In genomic region chr9:17135578-17135904, GRCh38 we compare ENCODE assay signal across 8 cellular contexts. TPM values are rescaled to one million over a fixed set of nuclear protein-coding genes. Genes with fewer than 3 reads are reported as not detected.
A peak's percentile ranks its signal among the peaks of the same experiment; 100 is the strongest.
DNase-seq lines count a peak whose midpoint lies in the region; ATAC-seq lines count a peak whose summit lies in the region.

No MANE protein-coding gene starts in this region.

- H3K27ac Mint-ChIP-seq in activated naive CD8-positive, alpha-beta T cell treated with anti-CD3 and anti-CD28 coated beads for 36 hours, result no peak overlapping the region
- peak overlapping the region; percentile 25 for H3K27ac Mint-ChIP-seq in stimulated activated naive B cell treated with anti-CD40 and anti-IgM and Interleukin-4, amounts not matched to agents 10 μg/mL and 1 μg/mL and 100 μg/mL, for 72 hours

- no peaks in the 10 kb centered on the region for H3K27me3 ChIP-seq in layer of hippocampus (ENCODE audit: control insufficient read depth, insufficient read depth, low read length)

- peaks cover 8% of the 10 kb centered on the region for H3K4me1 Mint-ChIP-seq in activated naive CD8-positive, alpha-beta T cell treated with anti-CD3 and anti-CD28 coated beads for 36 hours
- peaks cover 6 to 17% of the 10 kb centered on the region in 2 donors for H3K4me1 Mint-ChIP-seq in stimulated activated naive B cell treated with anti-CD40 and anti-IgM and Interleukin-4, amounts not matched to agents 10 μg/mL and 1 μg/mL and 100 μg/mL, for 72 hours

- H3K27ac ChIP-seq in layer of hippocampus (ENCODE audit: low read depth, low read length), result peak overlapping the region; percentile 9

- H3K36me3 Mint-ChIP-seq in activated naive CD8-positive, alpha-beta T cell treated with anti-CD3 and anti-CD28 coated beads for 36 hours, result peaks cover 4% of the 10 kb centered on the region
- peaks cover 0 to 8% of the 10 kb centered on the region in 2 donors for H3K36me3 Mint-ChIP-seq in stimulated activated naive B cell treated with anti-CD40 and anti-IgM and Interleukin-4, amounts not matched to agents 10 μg/mL and 1 μg/mL and 100 μg/mL, for 72 hours

- DNase-seq in activated naive CD8-positive, alpha-beta T cell treated with anti-CD3 and anti-CD28 coated beads for 36 hours, result peak; percentile 1
- DNase-seq in stimulated activated naive B cell treated with anti-CD40 and anti-IgM and Interleukin-4, amounts not matched to agents 10 μg/mL and 1 μg/mL and 100 μg/mL, for 72 hours, result peak; percentile 6
- DNase-seq in activated effector memory CD4-positive, alpha-beta T cell treated with Interleukin-2 at 50 U/mL for 16 hours, result no peak
- no peak for DNase-seq in NCI-H510A treated with DMSO at 0.1 percent for 48 hours (lab: John Stamatoyannopoulos, UW)

- H3K9me3 Mint-ChIP-seq in activated naive CD8-positive, alpha-beta T cell treated with anti-CD3 and anti-CD28 coated beads for 36 hours, result peaks cover 2% of the 10 kb centered on the region
- H3K9me3 Mint-ChIP-seq in stimulated activated naive B cell treated with anti-CD40 and anti-IgM and Interleukin-4, amounts not matched to agents 10 μg/mL and 1 μg/mL and 100 μg/mL, for 72 hours, result no peaks in the 10 kb centered on the region

- peak; percentile 55 for ATAC-seq in GM18907 (IDR thresholded peaks at IDR 0.05; ENCODE audit: unreplicated experiment)
- ATAC-seq in HG03196 (IDR thresholded peaks at IDR 0.05; ENCODE audit: unreplicated experiment), result peak; percentile 44
- peak in 1 of 2 donors; percentile 31 for ATAC-seq in stimulated activated naive B cell treated with anti-CD40 and anti-IgM and Interleukin-4, amounts not matched to agents 10 μg/mL and 1 μg/mL and 100 μg/mL, for 72 hours (replicated peaks)
- no peak for ATAC-seq in GM18502 (IDR thresholded peaks at IDR 0.05; ENCODE audit: poor library complexity, unreplicated experiment)

- peaks cover 60% of the 10 kb centered on the region for H3K27me3 Mint-ChIP-seq in activated naive CD8-positive, alpha-beta T cell treated with anti-CD3 and anti-CD28 coated beads for 36 hours
- H3K27me3 Mint-ChIP-seq in stimulated activated naive B cell treated with anti-CD40 and anti-IgM and Interleukin-4, amounts not matched to agents 10 μg/mL and 1 μg/mL and 100 μg/mL, for 72 hours, result peaks cover 14 to 23% of the 10 kb centered on the region in 2 donors

- H3K4me3 Mint-ChIP-seq in activated naive CD8-positive, alpha-beta T cell treated with anti-CD3 and anti-CD28 coated beads for 36 hours, result peak overlapping the region; percentile 55
- peak overlapping the region; percentile 78 to 90 for H3K4me3 Mint-ChIP-seq in stimulated activated naive B cell treated with anti-CD40 and anti-IgM and Interleukin-4, amounts not matched to agents 10 μg/mL and 1 μg/mL and 100 μg/mL, for 72 hours

RNA-seq across cellular contexts. Expression of gene CNTLN, which starts 0.7 kb away (rescaled TPM):
- under 1 TPM; 0.60 to 0.68 TPM for total RNA-seq in activated naive CD8-positive, alpha-beta T cell treated with anti-CD3 and anti-CD28 coated beads for 36 hours

Comparison
In these comparisons a context has a peak if more than half of its experiments do, and no peak if none do; other contexts are left out.
1. DNase-seq: peak in activated naive CD8-positive, alpha-beta T cell treated with anti-CD3 and anti-CD28 coated beads for 36 hours (single experiment) and stimulated activated naive B cell treated with anti-CD40 and anti-IgM and Interleukin-4, amounts not matched to agents 10 μg/mL and 1 μg/mL and 100 μg/mL, for 72 hours (single experiment); none in activated effector memory CD4-positive, alpha-beta T cell treated with Interleukin-2 at 50 U/mL for 16 hours (single experiment) and NCI-H510A treated with DMSO at 0.1 percent for 48 hours (single experiment).